Comparison of ENCODE assay signal across 9 cellular contexts in the genomic region with DNA sequence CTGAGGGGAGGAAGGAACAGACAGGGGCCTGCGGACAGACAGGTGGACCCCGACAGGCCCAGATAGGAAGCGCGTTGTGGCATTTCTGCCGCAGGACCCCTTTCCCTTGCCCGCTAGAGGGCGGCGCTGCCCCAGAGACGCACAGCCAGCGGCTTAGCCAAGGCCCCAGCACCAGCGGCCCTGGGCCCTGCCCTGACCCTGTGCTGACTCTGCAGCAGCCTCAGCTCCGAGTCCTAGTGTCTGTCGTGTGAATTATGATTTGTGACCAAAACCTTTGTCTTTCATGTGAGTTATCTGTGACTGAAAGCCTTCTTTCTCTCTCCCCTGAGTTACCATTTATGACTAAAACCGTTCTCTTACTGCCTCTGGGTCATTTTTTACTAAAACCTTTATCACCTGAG. TPM values are rescaled to one million over a fixed set of nuclear protein-coding genes. Genes with fewer than 3 reads are reported as not detected.
A peak's percentile ranks its signal among the peaks of the same experiment; 100 is the strongest.
DNase-seq lines count a peak whose midpoint lies in the region; ATAC-seq and TF ChIP-seq lines count a peak whose summit lies in the region.
"Had no signal": no experiment of that assay in that cellular context is flagged by ENCODE, and none has a peak within 500 bp of the region (broad histone marks: within the 10 kb centered on the region; RNA-seq: fewer than 3 reads in every experiment).

No MANE protein-coding gene starts in this region.

- H3K79me2 ChIP-seq in HCT116 (ENCODE audit: insufficient read depth, low read length) (no peaks in the 10 kb centered on the region), hepatocyte (no peaks in the 10 kb centered on the region)

- intact Hi-C loops in HCT116 (cut with micrococcal nuclease) (loop anchor here (1.0 to 5.0 kb wide), 4 partner anchors 88 to 719 kb away; no protein-coding TSS in a partner anchor), spleen (cut with DNase I; ENCODE audit: low total_unique reads) (loop anchor here (5.0 to 10.0 kb wide), 2 partner anchors 219 to 731 kb away; no protein-coding TSS in a partner anchor)

- CTCF ChIA-PET in HCT116 (lab: Charles Lee) = interaction anchor here (0.7 to 2.2 kb wide), 12 partner anchors 9 to 251 kb away, joined by 3 to 28 read pairs (median 4); a partner anchor contains a TSS

- H3K4me2 ChIP-seq in HCT116 (ENCODE audit: low read length) = no peak overlapping the region
- H3K4me2 ChIP-seq in hepatocyte = no peak overlapping the region

- BruUV-seq in HCT116 (replicated peaks; lab: Mats Ljungman, UMichigan) = no TSS peak

- TF ChIP-seq POLR2A in HCT116 (IDR thresholded peaks at IDR 0.05; ENCODE audit: borderline replicate concordance, extremely low read depth, insufficient read depth, insufficient read length) (no peak), spleen (IDR thresholded peaks at IDR 0.05) (no peak)

- H4K20me1 ChIP-seq in HCT116 (ENCODE audit: insufficient read depth) (no peaks in the 10 kb centered on the region), hepatocyte (ENCODE audit: insufficient read depth, poor library complexity, severe bottlenecking) (no peaks in the 10 kb centered on the region)

- POLR2A ChIA-PET in HCT116 (lab: Charles Lee) = interaction anchor here (1.2 kb wide), 1 partner anchor 86 kb away, joined by 3 read pairs; no protein-coding TSS in a partner anchor

- H3K9me2 ChIP-seq in HCT116 (ENCODE audit: insufficient read depth) (no peaks in the 10 kb centered on the region), hepatocyte (replicated peaks; ENCODE audit: insufficient read depth) (no peaks in the 10 kb centered on the region)

- H3K27me3 ChIP-seq in HCT116 (ENCODE audit: insufficient read depth, low read length) (no peaks in the 10 kb centered on the region), hepatocyte (peaks cover 24% of the 10 kb centered on the region), spleen (replicated peaks in 1 of 7) (peaks cover 0 to 42% (median 15%) of the 10 kb centered on the region in 7 donors)

- H3K4me3 ChIP-seq in HCT116 (replicated peaks in 1 of 2; ENCODE audit: low read depth in 1 of 2, low read length in 2 of 2) (no peak overlapping the region), hepatocyte (no peak overlapping the region), spleen (no peak overlapping the region)

- no peak overlapping the region for H3K9ac ChIP-seq in HCT116 (ENCODE audit: low read length)

- ATAC-seq in HCT116 (peak; percentile 98), GM19455 (IDR thresholded peaks at IDR 0.05; ENCODE audit: unreplicated experiment) (no peak)

- H3K27ac ChIP-seq in HCT116 (ENCODE audit: low read depth, low read length) (no peak overlapping the region), hepatocyte (no peak overlapping the region), spleen (no peak overlapping the region)
- H3K27ac ChIP-seq: epithelial cell of prostate had no signal

- peak; percentile 95 for TF ChIP-seq RAD21 in HCT116 (IDR thresholded peaks at IDR 0.05; ENCODE audit: low read depth)

- peaks cover 0 to 7% of the 10 kb centered on the region in 2 experiments; a peak in 1 of 4 replicates for H3K36me3 ChIP-seq in HCT116 (ENCODE audit: control insufficient read depth in 1 of 2, insufficient read depth in 2 of 2, low read length in 2 of 2)
- H3K36me3 ChIP-seq in hepatocyte (replicated peaks; ENCODE audit: insufficient read depth, low read depth) = no peaks in the 10 kb centered on the region
- H3K36me3 ChIP-seq in spleen = no peaks in the 10 kb centered on the region

- TF ChIP-seq CTCF in HCT116 (IDR thresholded peaks at IDR 0.05 in 2 of 3, conservative IDR thresholded peaks at IDR 0.05 in 1 of 3; ENCODE audit: borderline replicate concordance in 1 of 3, insufficient read depth in 1 of 3, low read depth in 2 of 3, low read length in 2 of 3) (peak; percentile 83 to 88 (median 86)), hepatocyte (IDR thresholded peaks at IDR 0.05; ENCODE audit: poor library complexity) (peak; percentile 79), spleen (IDR thresholded peaks at IDR 0.05 in 8 of 11, conservative IDR thresholded peaks at IDR 0.05 in 3 of 11) (peak; percentile 40 to 92 (median 81))

- H3K4me1 ChIP-seq in HCT116 (ENCODE audit: control insufficient read depth in 1 of 2, insufficient read depth in 2 of 2, low read length in 2 of 2) (0 out of 4 replicates have a peak, but pooled peaks cover 0 to 3% of the 10 kb centered on the region in 2 experiments), hepatocyte (ENCODE audit: insufficient read depth) (peaks cover 16% of the 10 kb centered on the region), spleen (peaks cover 0 to 22% (median 13%) of the 10 kb centered on the region in 6 donors)

- RAD21 ChIA-PET in HCT116 (lab: Charles Lee; ENCODE audit: low non-redundant PET in 1 of 2, low total read pairs in 2 of 2, uncharacterized antibody in 2 of 2, unreplicated experiment in 2 of 2) = no interaction called here

- DNase-seq in Daoy (ENCODE audit: low read depth) (peak; percentile 80), HCT116 (ENCODE audit: low read depth, low spot score) (peak; percentile 51), NCI-H146 treated with DMSO at 0.1 percent for 48 hours (lab: John Stamatoyannopoulos, UW; ENCODE audit: unreplicated experiment) (peak; percentile 33), T-helper 2 cell (peak; percentile 34 to 76 (median 54)), amniotic stem cell (lab: John Stamatoyannopoulos, UW) (peak; percentile 22), hepatocyte (ENCODE audit: low spot score) (peak; percentile 93), spleen (peak; percentile 92)

- H2AFZ ChIP-seq in HCT116 (ENCODE audit: low read depth, low read length, poor library complexity, severe bottlenecking) (no peak overlapping the region), hepatocyte (no peak overlapping the region)

- H3K9me3 ChIP-seq in HCT116 (ENCODE audit: control insufficient read depth in 1 of 2, insufficient read depth in 1 of 2, low read depth in 1 of 2, low read length in 2 of 2) (no peaks in the 10 kb centered on the region), hepatocyte (ENCODE audit: low read depth) (no peaks in the 10 kb centered on the region), spleen (no peaks in the 10 kb centered on the region)

- WGBS in hepatocyte (ENCODE audit: low lambda C conversion rate, missing lambda C conversion rate) = 14% methylated on average over 14 of the region's 14 CpGs
- WGBS in spleen, 5 donors = 7 to 17% (median 12%) methylated on average over 9 to 14 of the region's 14 CpGs

TF ChIP-seq in HCT116, 20 proteins besides CTCF, POLR2A, EP300 and RAD21 (continues in another document):
- TF ChIP-seq POLR2AphosphoS5 (IDR thresholded peaks at IDR 0.05; ENCODE audit: low read depth, low read length) = no peak
- TF ChIP-seq ZFX (IDR thresholded peaks at IDR 0.05) = no peak
- TF ChIP-seq, protein P1, sequence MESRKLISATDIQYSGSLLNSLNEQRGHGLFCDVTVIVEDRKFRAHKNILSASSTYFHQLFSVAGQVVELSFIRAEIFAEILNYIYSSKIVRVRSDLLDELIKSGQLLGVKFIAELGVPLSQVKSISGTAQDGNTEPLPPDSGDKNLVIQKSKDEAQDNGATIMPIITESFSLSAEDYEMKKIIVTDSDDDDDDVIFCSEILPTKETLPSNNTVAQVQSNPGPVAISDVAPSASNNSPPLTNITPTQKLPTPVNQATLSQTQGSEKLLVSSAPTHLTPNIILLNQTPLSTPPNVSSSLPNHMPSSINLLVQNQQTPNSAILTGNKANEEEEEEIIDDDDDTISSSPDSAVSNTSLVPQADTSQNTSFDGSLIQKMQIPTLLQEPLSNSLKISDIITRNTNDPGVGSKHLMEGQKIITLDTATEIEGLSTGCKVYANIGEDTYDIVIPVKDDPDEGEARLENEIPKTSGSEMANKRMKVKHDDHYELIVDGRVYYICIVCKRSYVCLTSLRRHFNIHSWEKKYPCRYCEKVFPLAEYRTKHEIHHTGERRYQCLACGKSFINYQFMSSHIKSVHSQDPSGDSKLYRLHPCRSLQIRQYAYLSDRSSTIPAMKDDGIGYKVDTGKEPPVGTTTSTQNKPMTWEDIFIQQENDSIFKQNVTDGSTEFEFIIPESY (IDR thresholded peaks at IDR 0.05; ENCODE audit: extremely low read depth, insufficient replicate concordance, low read length) = no peak
- TF ChIP-seq YY1 (IDR thresholded peaks at IDR 0.05; ENCODE audit: extremely low read depth, insufficient replicate concordance, low read depth, low read length) = no peak
- no peak for TF ChIP-seq EGR1 (IDR thresholded peaks at IDR 0.05; ENCODE audit: low read depth)
- no peak for TF ChIP-seq FOSL1 (IDR thresholded peaks at IDR 0.05; ENCODE audit: low read depth)

RNA-seq across cellular contexts. Expression of a gene that starts 30.8 kb away (rescaled TPM):
- 83.4 and 88.9 TPM in 2 replicates for total RNA-seq in Daoy (2014; rRNA removed; shearing (Covaris generic))
- total RNA-seq in HCT116 (2021; ENCODE audit: unreplicated experiment) (45.0 TPM), hepatocyte (6.5 and 9.4 TPM in 2 replicates), spleen (1 to 10 TPM; 1.0 to 5.4 (median 2.1) TPM)
- 18.0 and 29.3 TPM in 2 replicates for polyA plus RNA-seq in HCT116 (2012)
- polyA plus RNA-seq in hepatocyte (8.7 and 9.2 TPM in 2 replicates), spleen (1 to 10 TPM; 1.2 to 3.4 (median 2.6) TPM)

RNA-seq across cellular contexts. Expression of a gene that starts 30.9 kb away (rescaled TPM):
- 37.4 and 42.9 TPM in 2 replicates for total RNA-seq in Daoy (2014; rRNA removed; shearing (Covaris generic))
- 54.6 TPM for total RNA-seq in HCT116 (2021; ENCODE audit: unreplicated experiment)
- 33.0 and 35.4 TPM in 2 replicates for polyA plus RNA-seq in HCT116 (2012)
- 16.5 and 20.3 TPM in 2 replicates for total RNA-seq in hepatocyte
- 17.8 and 22.0 TPM in 2 replicates for polyA plus RNA-seq in hepatocyte
- total RNA-seq in spleen = 10 to 100 TPM; 32.2 to 82.9 (median 39.7) TPM
- polyA plus RNA-seq in spleen = 10 to 100 TPM; 26.5 to 54.5 (median 38.6) TPM

Comparison
In these comparisons a context has a peak if more than half of its experiments do, and no peak if none do; other contexts are left out.
1. DNase-seq: peak in every context shown above with its lines; median percentile 93 in hepatocyte; 92 in spleen; 80 in Daoy; 54 in T-helper 2 cell; 51 in HCT116; 33 in NCI-H146 treated with DMSO at 0.1 percent for 48 hours; 22 in amniotic stem cell.